Comparison of ENCODE assay signal across 8 cellular contexts in genomic region chr13:20903164-20903475, GRCh38. TPM values are rescaled to one million over a fixed set of nuclear protein-coding genes. Genes with fewer than 3 reads are reported as not detected.
DNase-seq lines count a peak whose midpoint lies in the region; ATAC-seq and TF ChIP-seq lines count a peak whose summit lies in the region.

No MANE protein-coding gene starts in this region.

- no peaks in the 10 kb centered on the region for H3K9me3 Mint-ChIP-seq in dendritic cell treated with granulocyte-macrophage colony-stimulating factor and Interleukin-4, amounts not matched to agents 40 ng/mL and 50 ng/mL, for 4 days
- H3K9me3 Mint-ChIP-seq in naive thymus-derived CD8-positive, alpha-beta T cell: no peaks in the 10 kb centered on the region

- H3K79me2 ChIP-seq in Loucy (ENCODE audit: insufficient read depth, low read length): peaks cover 45% of the 10 kb centered on the region

- H3K4me3 Mint-ChIP-seq in dendritic cell treated with granulocyte-macrophage colony-stimulating factor and Interleukin-4, amounts not matched to agents 40 ng/mL and 50 ng/mL, for 4 days: peak overlapping the region; percentile 82
- H3K4me3 Mint-ChIP-seq in naive thymus-derived CD8-positive, alpha-beta T cell: peak overlapping the region; percentile 89 to 99 (median 95)

- peaks cover 8% of the 10 kb centered on the region for H3K27me3 Mint-ChIP-seq in dendritic cell treated with granulocyte-macrophage colony-stimulating factor and Interleukin-4, amounts not matched to agents 40 ng/mL and 50 ng/mL, for 4 days
- H3K27me3 Mint-ChIP-seq in naive thymus-derived CD8-positive, alpha-beta T cell: peaks cover 0 to 3% (median 0%) of the 10 kb centered on the region in 5 donors

- no peak for TF ChIP-seq POLR2A in erythroblast (IDR thresholded peaks at IDR 0.05; ENCODE audit: low read length)

- peaks cover 31% of the 10 kb centered on the region for H3K4me1 ChIP-seq in Loucy (ENCODE audit: insufficient read depth, low read length, poor library complexity, severe bottlenecking)

- H3K4me3 ChIP-seq in AG10803 (ENCODE audit: low read length) (peak overlapping the region; percentile 93), Loucy (ENCODE audit: low read length, poor library complexity, severe bottlenecking) (peak overlapping the region; percentile 98)

- H3K9me2 ChIP-seq in Loucy (replicated peaks; ENCODE audit: low read depth, low read length): no peaks in the 10 kb centered on the region

- ATAC-seq in naive thymus-derived CD8-positive, alpha-beta T cell: no peak
- no peak for ATAC-seq in left colon

- H3K36me3 ChIP-seq in Loucy (ENCODE audit: insufficient read depth, low read length): no peaks in the 10 kb centered on the region

- H4K20me1 ChIP-seq in Loucy (ENCODE audit: insufficient read depth, low read length, poor library complexity, severe bottlenecking): peaks cover 34% of the 10 kb centered on the region

- H3K27me3 ChIP-seq in Loucy (ENCODE audit: insufficient read depth, low read length, poor library complexity, severe bottlenecking): no peaks in the 10 kb centered on the region

- H2AFZ ChIP-seq in Loucy (ENCODE audit: low read length): peak overlapping the region; percentile 97

- DNase-seq in AG10803 (ENCODE audit: low read depth) (no peak), DMS 273 (lab: John Stamatoyannopoulos, UW; ENCODE audit: unreplicated experiment) (no peak), erythroblast (lab: John Stamatoyannopoulos, UW) (no peak), OCI-M2 (lab: John Stamatoyannopoulos, UW; ENCODE audit: unreplicated experiment) (no peak), left colon (no peak)
- DNase-seq in naive thymus-derived CD8-positive, alpha-beta T cell: no peak

- H3F3A ChIP-seq in Loucy (ENCODE audit: low read depth): no peaks in the 10 kb centered on the region

- TF ChIP-seq CTCF in AG10803 (conservative IDR thresholded peaks at IDR 0.05; ENCODE audit: low read length) (no peak), Loucy (conservative IDR thresholded peaks at IDR 0.05; ENCODE audit: low read length) (no peak)

- peak overlapping the region; percentile 91 for H3K9ac ChIP-seq in Loucy (ENCODE audit: low read depth, low read length, poor library complexity, severe bottlenecking)

- POLR2A ChIA-PET in naive thymus-derived CD8-positive, alpha-beta T cell (lab: Charles Lee): interaction anchor here (0.6 to 2.9 kb wide), 6 partner anchors 11 to 928 kb away, joined by 4 to 21 read pairs (median 6); partner anchors contain the start of genes EEF1AKMT1, IFT88, MRPL57 and SKA3

- no peaks in the 10 kb centered on the region for H3K9me3 ChIP-seq in Loucy (ENCODE audit: insufficient read depth, low read depth, low read length)

- H3K36me3 Mint-ChIP-seq in dendritic cell treated with granulocyte-macrophage colony-stimulating factor and Interleukin-4, amounts not matched to agents 40 ng/mL and 50 ng/mL, for 4 days (ENCODE audit: low read depth): peaks cover 28% of the 10 kb centered on the region
- peaks cover 0 to 18% (median 2%) of the 10 kb centered on the region in 3 donors for H3K36me3 Mint-ChIP-seq in naive thymus-derived CD8-positive, alpha-beta T cell

- H3K4me2 ChIP-seq in Loucy (ENCODE audit: low read depth, low read length, poor library complexity, severe bottlenecking): peak overlapping the region; percentile 93

- peaks cover 9% of the 10 kb centered on the region for H3K4me1 Mint-ChIP-seq in dendritic cell treated with granulocyte-macrophage colony-stimulating factor and Interleukin-4, amounts not matched to agents 40 ng/mL and 50 ng/mL, for 4 days (ENCODE audit: low read depth)
- H3K4me1 Mint-ChIP-seq in naive thymus-derived CD8-positive, alpha-beta T cell: peaks cover 10 to 37% (median 34%) of the 10 kb centered on the region in 4 donors

- H3K27ac Mint-ChIP-seq in dendritic cell treated with granulocyte-macrophage colony-stimulating factor and Interleukin-4, amounts not matched to agents 40 ng/mL and 50 ng/mL, for 4 days: peak overlapping the region; percentile 90
- peak overlapping the region; percentile 91 to 99 (median 95) for H3K27ac Mint-ChIP-seq in naive thymus-derived CD8-positive, alpha-beta T cell

- intact Hi-C loops in dendritic cell treated with granulocyte-macrophage colony-stimulating factor and Interleukin-4, amounts not matched to agents 40 ng/mL and 50 ng/mL, for 4 days (cut with micrococcal nuclease): loop anchor here (5.0 kb wide), 1 partner anchor 554 kb away; the partner anchor contains the start of gene ZDHHC20
- intact Hi-C loops in left colon (cut with DNase I, micrococcal nuclease): no loop called here

RNA-seq across cellular contexts. Expression of gene XPO4, which starts 0.6 kb away (rescaled TPM):
- 10 to 100 TPM; 25.5 to 28.8 TPM for total RNA-seq in naive thymus-derived CD8-positive, alpha-beta T cell
- 1 to 10 TPM; 5.4 to 8.1 (median 5.9) TPM for polyA plus RNA-seq in naive thymus-derived CD8-positive, alpha-beta T cell
- 10 to 100 TPM; 10.5 to 13.6 TPM for total RNA-seq in left colon
